16 cellular contexts compared by ENCODE assay signal in the genomic region with DNA sequence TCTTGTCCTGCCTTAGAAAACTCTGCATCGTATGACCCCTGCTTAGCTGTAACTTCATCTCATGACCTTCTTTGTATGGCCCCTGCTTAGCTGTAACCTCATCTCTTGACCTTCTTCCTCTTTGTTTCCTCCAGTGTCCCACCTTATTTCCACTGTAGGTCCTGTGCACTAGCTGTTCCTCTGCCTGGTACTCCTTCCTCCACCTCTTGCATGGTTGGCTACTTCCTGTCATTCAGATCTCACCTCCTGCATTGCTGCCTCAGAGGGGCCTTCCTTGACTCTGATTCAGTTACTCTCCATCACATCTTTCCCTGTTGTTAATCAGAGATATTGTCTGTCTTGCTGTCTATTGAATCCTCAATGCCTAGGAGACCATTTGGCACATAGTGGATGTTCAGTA.
DNase-seq lines count a peak whose midpoint lies in the region; ATAC-seq lines count a peak whose summit lies in the region.
"Had no signal": no experiment of that assay in that cellular context is flagged by ENCODE, and none has a peak within 500 bp of the region (broad histone marks: within the 10 kb centered on the region; RNA-seq: fewer than 3 reads in every experiment).

No MANE protein-coding gene starts in this region.

- peaks cover 38% of the 10 kb centered on the region for H3K4me1 Mint-ChIP-seq in activated naive CD8-positive, alpha-beta T cell (ENCODE audit: low read depth)
- peaks cover 31% of the 10 kb centered on the region for H3K4me1 Mint-ChIP-seq in activated naive CD8-positive, alpha-beta T cell treated with anti-CD3 and anti-CD28 coated beads for 36 hours
- peaks cover 10 to 25% of the 10 kb centered on the region in 2 donors for H3K4me1 Mint-ChIP-seq in stimulated activated naive B cell treated with anti-CD40 and anti-IgM and Interleukin-4, amounts not matched to agents 10 μg/mL and 1 μg/mL and 100 μg/mL, for 72 hours

- no peaks in the 10 kb centered on the region for H3K9me3 Mint-ChIP-seq in activated naive CD8-positive, alpha-beta T cell (ENCODE audit: low read depth)
- H3K9me3 Mint-ChIP-seq in activated naive CD8-positive, alpha-beta T cell treated with anti-CD3 and anti-CD28 coated beads for 36 hours, result peaks cover 1% of the 10 kb centered on the region
- H3K9me3 Mint-ChIP-seq in stimulated activated naive B cell treated with anti-CD40 and anti-IgM and Interleukin-4, amounts not matched to agents 10 μg/mL and 1 μg/mL and 100 μg/mL, for 72 hours, result peaks cover 0 to 1% of the 10 kb centered on the region in 2 donors
- H3K9me3 Mint-ChIP-seq: activated naive CD4-positive, alpha-beta T cell treated with anti-CD3 and anti-CD28 coated beads, Interleukin-2, amount 50 U/mL, for 72 hours; activated T-cell treated with anti-CD3 and anti-CD28 coated beads, Interleukin-2, amount 50 U/mL, for 4 hours had no signal

- no peaks in the 10 kb centered on the region for H3K27me3 Mint-ChIP-seq in activated naive CD8-positive, alpha-beta T cell
- no peaks in the 10 kb centered on the region for H3K27me3 Mint-ChIP-seq in activated naive CD8-positive, alpha-beta T cell treated with anti-CD3 and anti-CD28 coated beads for 36 hours
- H3K27me3 Mint-ChIP-seq in stimulated activated naive B cell treated with anti-CD40 and anti-IgM and Interleukin-4, amounts not matched to agents 10 μg/mL and 1 μg/mL and 100 μg/mL, for 72 hours, result no peaks in the 10 kb centered on the region

- peak overlapping the region; percentile 57 for H3K27ac ChIP-seq in cingulate gyrus (ENCODE audit: low read depth, low read length)
- H3K27ac ChIP-seq: C4-2B, GM23248, lower lobe of right lung, suprapubic skin had no signal

- ATAC-seq in HG03354 (IDR thresholded peaks at IDR 0.05; ENCODE audit: poor library complexity, severe bottlenecking, unreplicated experiment), result peak; percentile 25
- ATAC-seq in stimulated activated naive B cell treated with anti-CD40 and anti-IgM and Interleukin-4, amounts not matched to agents 10 μg/mL and 1 μg/mL and 100 μg/mL, for 72 hours (replicated peaks), result peak; percentile 59 to 60
- no peak for ATAC-seq in GM21381 (IDR thresholded peaks at IDR 0.05; ENCODE audit: unreplicated experiment)

- H3K27ac Mint-ChIP-seq in activated naive CD8-positive, alpha-beta T cell, result peak overlapping the region; percentile 55
- H3K27ac Mint-ChIP-seq in activated naive CD8-positive, alpha-beta T cell treated with anti-CD3 and anti-CD28 coated beads for 36 hours, result no peak overlapping the region
- H3K27ac Mint-ChIP-seq in stimulated activated naive B cell treated with anti-CD40 and anti-IgM and Interleukin-4, amounts not matched to agents 10 μg/mL and 1 μg/mL and 100 μg/mL, for 72 hours, result no peak overlapping the region

- H3K4me3 Mint-ChIP-seq in activated naive CD8-positive, alpha-beta T cell, result no peak overlapping the region
- no peak overlapping the region for H3K4me3 Mint-ChIP-seq in activated naive CD8-positive, alpha-beta T cell treated with anti-CD3 and anti-CD28 coated beads for 36 hours
- H3K4me3 Mint-ChIP-seq in stimulated activated naive B cell treated with anti-CD40 and anti-IgM and Interleukin-4, amounts not matched to agents 10 μg/mL and 1 μg/mL and 100 μg/mL, for 72 hours, result no peak overlapping the region
- H3K4me3 Mint-ChIP-seq: activated T-cell treated with anti-CD3 and anti-CD28 coated beads, Interleukin-2, amount 50 U/mL, for 4 hours had no signal

- H3K36me3 Mint-ChIP-seq in activated naive CD8-positive, alpha-beta T cell, result no peaks in the 10 kb centered on the region
- H3K36me3 Mint-ChIP-seq in activated naive CD8-positive, alpha-beta T cell treated with anti-CD3 and anti-CD28 coated beads for 36 hours, result peaks cover 2% of the 10 kb centered on the region
- H3K36me3 Mint-ChIP-seq in stimulated activated naive B cell treated with anti-CD40 and anti-IgM and Interleukin-4, amounts not matched to agents 10 μg/mL and 1 μg/mL and 100 μg/mL, for 72 hours, result peaks cover 0 to 3% of the 10 kb centered on the region in 2 donors
- H3K36me3 Mint-ChIP-seq: activated naive CD4-positive, alpha-beta T cell treated with anti-CD3 and anti-CD28 coated beads, Interleukin-2, amount 50 U/mL, for 72 hours had no signal

- DNase-seq in activated naive CD8-positive, alpha-beta T cell treated with anti-CD3 and anti-CD28 coated beads for 36 hours, result no peak
- DNase-seq in stimulated activated naive B cell treated with anti-CD40 and anti-IgM and Interleukin-4, amounts not matched to agents 10 μg/mL and 1 μg/mL and 100 μg/mL, for 72 hours, result no peak
- DNase-seq in NCI-H146 (lab: John Stamatoyannopoulos, UW) (no peak), NCI-H446 (lab: John Stamatoyannopoulos, UW) (no peak)
- DNase-seq: lower lobe of right lung, NCI-H187 treated with DMSO at 0.1 percent for 48 hours, NCI-H446 treated with DMSO at 0.1 percent for 48 hours had no signal
